Comparison of ENCODE assay signal across 9 cellular contexts in the genomic region with DNA sequence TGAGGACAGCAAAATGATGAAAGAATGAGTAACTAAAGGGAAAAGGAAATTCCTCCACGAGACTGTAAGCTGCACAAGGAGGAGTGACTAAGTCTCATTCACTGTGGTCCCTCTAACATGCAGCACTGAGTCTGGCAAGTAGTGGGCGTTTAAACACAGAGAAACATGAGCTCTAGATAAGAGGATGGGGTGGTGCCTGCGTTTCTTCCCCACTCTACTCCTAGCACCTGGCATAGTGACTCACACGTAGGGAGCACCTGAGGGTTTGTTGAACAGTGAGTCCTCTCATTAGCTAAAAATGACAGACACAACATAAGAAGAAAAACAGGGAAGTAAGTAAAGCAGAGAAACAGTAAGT.
A peak's percentile ranks its signal among the peaks of the same experiment; 100 is the strongest.
DNase-seq lines count a peak whose midpoint lies in the region; ATAC-seq lines count a peak whose summit lies in the region.
"Had no signal": no experiment of that assay in that cellular context is flagged by ENCODE, and none has a peak within 500 bp of the region (broad histone marks: within the 10 kb centered on the region; RNA-seq: fewer than 3 reads in every experiment).

No MANE protein-coding gene starts in this region.

- no peak for ATAC-seq in HG03460 (IDR thresholded peaks at IDR 0.05; ENCODE audit: unreplicated experiment)
- ATAC-seq in GM19035 (IDR thresholded peaks at IDR 0.05; ENCODE audit: unreplicated experiment) = no peak

- peak; percentile 1 for DNase-seq in NCI-H146 treated with DMSO at 0.1 percent for 48 hours (lab: John Stamatoyannopoulos, UW; ENCODE audit: unreplicated experiment)
- no peak for DNase-seq in NCI-H146 (lab: John Stamatoyannopoulos, UW)
- DNase-seq in NCI-H69 (lab: John Stamatoyannopoulos, UW) = peak; percentile 5
- peak; percentile 76 for DNase-seq in fibroblast of gingiva (ENCODE audit: low read depth)
- no peak for DNase-seq in NCI-H1694 (lab: John Stamatoyannopoulos, UW)

- peak overlapping the region in 14 of 21 experiments; percentile 8 to 75 (median 58) for H3K27ac ChIP-seq in skin epidermis
- H3K27ac ChIP-seq: BLaER1 had no signal

- no peak overlapping the region for H3K4me3 ChIP-seq in skin epidermis
- H3K4me3 ChIP-seq: BLaER1 had no signal

Comparison
In these comparisons a context has a peak if more than half of its experiments do, and no peak if none do; other contexts are left out.
1. DNase-seq: peak in NCI-H146 treated with DMSO at 0.1 percent for 48 hours (single experiment), NCI-H69 (single experiment) and fibroblast of gingiva (single experiment); none in NCI-H146 (single experiment) and NCI-H1694 (single experiment).